23 cellular contexts compared by ENCODE assay signal in genomic region chr18:76747676-76748075, GRCh38.
A peak's percentile ranks its signal among the peaks of the same experiment; 100 is the strongest.
DNase-seq lines count a peak whose midpoint lies in the region; FAIRE-seq and TF ChIP-seq lines count a peak whose summit lies in the region.
"Had no signal": no experiment of that assay in that cellular context is flagged by ENCODE, and none has a peak within 500 bp of the region (broad histone marks: within the 10 kb centered on the region; RNA-seq: fewer than 3 reads in every experiment).

No MANE protein-coding gene starts in this region.

- no peaks in the 10 kb centered on the region for H4K20me1 ChIP-seq in endothelial cell of umbilical vein (replicated peaks; ENCODE audit: control insufficient read depth, extremely low read depth, insufficient read depth, low read length)
- H4K20me1 ChIP-seq in osteoblast (ENCODE audit: insufficient read depth, low read length) = no peaks in the 10 kb centered on the region
- H4K20me1 ChIP-seq: BLaER1 had no signal

- dilution Hi-C loops in endothelial cell of umbilical vein (cut with MboI; ENCODE audit: extremely low pct_ligation_motif_present, low sequenced_read_pairs) = no loop called here

- no peak for TF ChIP-seq CTCF in endothelial cell of umbilical vein (IDR thresholded peaks at IDR 0.05; ENCODE audit: extremely low read depth in 1 of 2, insufficient read depth in 1 of 2, low read depth in 1 of 2, low read length in 2 of 2)
- TF ChIP-seq CTCF in osteoblast (IDR thresholded peaks at IDR 0.05; ENCODE audit: extremely low read depth, low read depth, low read length) = no peak
- no peak for TF ChIP-seq CTCF in lower leg skin (IDR thresholded peaks at IDR 0.05)

- DNase-seq in NCI-H526 (lab: John Stamatoyannopoulos, UW) (peak; percentile 80 to 82), NCI-H526 treated with DMSO at 0.1 percent for 48 hours (lab: John Stamatoyannopoulos, UW) (no peak), endothelial cell of umbilical vein (ENCODE audit: low read depth, low spot score) (peak; percentile 53), osteoblast (ENCODE audit: insufficient read length, low spot score, missing footprints) (peak; percentile 52), lower leg skin (ENCODE audit: low spot score in 2 of 2) (no peak), DMS53 treated with DMSO at 0.1 percent for 48 hours (lab: John Stamatoyannopoulos, UW; ENCODE audit: unreplicated experiment) (no peak)
- DNase-seq: ACHN; BE2C; C1 segment of cervical spinal cord; CD4-positive, alpha-beta memory T cell; CD4-positive, CD25-positive, alpha-beta regulatory T cell; CD8-positive, alpha-beta memory T cell; COR-L47; DMS79; DND-41; EL; GDM1 had no signal

- no peak for FAIRE-seq in endothelial cell of umbilical vein (lab: Jason Lieb, UNC)
- FAIRE-seq: A204.1, GM12878, GM12892, GM18507 had no signal

- H3K4me3 ChIP-seq in endothelial cell of umbilical vein (replicated peaks in 1 of 3; ENCODE audit: insufficient read depth in 1 of 3, low read depth in 1 of 3, low read length in 3 of 3) (no peak overlapping the region), osteoblast (ENCODE audit: insufficient read depth, low read length) (no peak overlapping the region), lower leg skin (ENCODE audit: low read depth, poor library complexity, severe bottlenecking) (no peak overlapping the region)
- H3K4me3 ChIP-seq: BLaER1, GM12878 had no signal

- H3K79me2 ChIP-seq in endothelial cell of umbilical vein (ENCODE audit: control insufficient read depth, insufficient read depth, low read length) = no peaks in the 10 kb centered on the region
- H3K79me2 ChIP-seq in osteoblast (ENCODE audit: insufficient read depth, low read length) = no peaks in the 10 kb centered on the region

- H2AFZ ChIP-seq in endothelial cell of umbilical vein (ENCODE audit: low read depth, low read length) (no peak overlapping the region), osteoblast (ENCODE audit: low read length) (no peak overlapping the region)

- H3K4me1 ChIP-seq in endothelial cell of umbilical vein (ENCODE audit: control insufficient read depth, extremely low read depth, insufficient read depth, low read length) = no peaks in the 10 kb centered on the region
- no peaks in the 10 kb centered on the region for H3K4me1 ChIP-seq in osteoblast (ENCODE audit: insufficient read depth, low read length)
- H3K4me1 ChIP-seq: BE2C, BLaER1 had no signal

- no peaks in the 10 kb centered on the region for H3K9me1 ChIP-seq in endothelial cell of umbilical vein (replicated peaks; ENCODE audit: control insufficient read depth, extremely low read depth, insufficient read depth, low read length)

- H3K27ac ChIP-seq in endothelial cell of umbilical vein (ENCODE audit: insufficient read depth, low read depth, low read length) = no peak overlapping the region
- H3K27ac ChIP-seq in osteoblast (ENCODE audit: low read depth, low read length) = no peak overlapping the region
- H3K27ac ChIP-seq: 22Rv1, BLaER1 had no signal

- H3K27me3 ChIP-seq in endothelial cell of umbilical vein (ENCODE audit: control insufficient read depth in 2 of 2, insufficient read depth in 2 of 2, low read length in 2 of 2) (no peaks in the 10 kb centered on the region), osteoblast (ENCODE audit: insufficient read depth, low read length) (no peaks in the 10 kb centered on the region)
- H3K27me3 ChIP-seq: BE2C, BLaER1 had no signal

- H3K9me3 ChIP-seq in endothelial cell of umbilical vein (replicated peaks; ENCODE audit: control insufficient read depth, insufficient read depth, low read length) = no peaks in the 10 kb centered on the region
- H3K9me3 ChIP-seq in osteoblast (ENCODE audit: low read depth, low read length) = no peaks in the 10 kb centered on the region
- H3K9me3 ChIP-seq: BE2C had no signal

- BruUV-seq in endothelial cell of umbilical vein (replicated peaks; lab: Mats Ljungman, UMichigan) = no TSS peak

- CTCF ChIA-PET in endothelial cell of umbilical vein (lab: Charles Lee) = no interaction called here

- no peak for TF ChIP-seq POLR2A in endothelial cell of umbilical vein (IDR thresholded peaks at IDR 0.05; ENCODE audit: low read depth, low read length)
- no peak for TF ChIP-seq POLR2A in lower leg skin (IDR thresholded peaks at IDR 0.05)

- H3K36me3 ChIP-seq in endothelial cell of umbilical vein (ENCODE audit: control insufficient read depth in 2 of 2, extremely low read depth in 1 of 2, insufficient read depth in 2 of 2, low read length in 2 of 2) (no peaks in the 10 kb centered on the region), osteoblast (ENCODE audit: insufficient read depth, low read length) (no peaks in the 10 kb centered on the region)
- H3K36me3 ChIP-seq: BE2C, BLaER1 had no signal

- no peak overlapping the region for H3K4me2 ChIP-seq in endothelial cell of umbilical vein (ENCODE audit: insufficient read depth, low read length)
- H3K4me2 ChIP-seq in osteoblast (ENCODE audit: insufficient read depth, low read length) = no peak overlapping the region
- H3K4me2 ChIP-seq: BLaER1 had no signal

- 73 to 90% methylated on average over 1 of the region's 1 CpG for WGBS in lower leg skin, 2 donors

- POLR2A ChIA-PET in endothelial cell of umbilical vein (lab: Charles Lee) = no interaction called here

- no peak overlapping the region for H3K9ac ChIP-seq in endothelial cell of umbilical vein (replicated peaks; ENCODE audit: extremely low read depth, insufficient read depth, low read length)
- H3K9ac ChIP-seq: BLaER1 had no signal

- intact Hi-C loops in endothelial cell of umbilical vein (cut with micrococcal nuclease) = loop anchor here (10.0 kb wide), 1 partner anchor 63 kb away; no protein-coding TSS in a partner anchor
- intact Hi-C loops in lower leg skin (cut with DNase I; ENCODE audit: low total_unique reads) = no loop called here

TF ChIP-seq in endothelial cell of umbilical vein, 7 proteins besides CTCF, POLR2A, EP300 and RAD21:
- TF ChIP-seq MYC (IDR thresholded peaks at IDR 0.05; ENCODE audit: low read depth, low read length) (no peak), EZH2 (IDR thresholded peaks at IDR 0.05; ENCODE audit: borderline replicate concordance, low read depth, low read length, severe bottlenecking) (no peak), GATA2 (IDR thresholded peaks at IDR 0.05; ENCODE audit: insufficient read depth, insufficient read length, low read depth, low read length) (no peak), JUN (IDR thresholded peaks at IDR 0.05; ENCODE audit: borderline replicate concordance, insufficient read depth, insufficient read length, low read depth) (no peak), FOS (IDR thresholded peaks at IDR 0.05; ENCODE audit: borderline replicate concordance, insufficient read depth, low read length) (no peak), MAX (IDR thresholded peaks at IDR 0.05; ENCODE audit: insufficient read depth, insufficient read length) (no peak), POLR2AphosphoS5 (IDR thresholded peaks at IDR 0.05; ENCODE audit: insufficient read depth, low read depth, low read length) (no peak)

Comparison
In these comparisons a context has a peak if more than half of its experiments do, and no peak if none do; other contexts are left out.
1. DNase-seq: peak in NCI-H526 (2 of 2), endothelial cell of umbilical vein (single experiment) and osteoblast (single experiment); none in NCI-H526 treated with DMSO at 0.1 percent for 48 hours (single experiment), lower leg skin (0 of 2) and DMS53 treated with DMSO at 0.1 percent for 48 hours (single experiment).